9 cellular contexts compared by ENCODE assay signal in the genomic region with DNA sequence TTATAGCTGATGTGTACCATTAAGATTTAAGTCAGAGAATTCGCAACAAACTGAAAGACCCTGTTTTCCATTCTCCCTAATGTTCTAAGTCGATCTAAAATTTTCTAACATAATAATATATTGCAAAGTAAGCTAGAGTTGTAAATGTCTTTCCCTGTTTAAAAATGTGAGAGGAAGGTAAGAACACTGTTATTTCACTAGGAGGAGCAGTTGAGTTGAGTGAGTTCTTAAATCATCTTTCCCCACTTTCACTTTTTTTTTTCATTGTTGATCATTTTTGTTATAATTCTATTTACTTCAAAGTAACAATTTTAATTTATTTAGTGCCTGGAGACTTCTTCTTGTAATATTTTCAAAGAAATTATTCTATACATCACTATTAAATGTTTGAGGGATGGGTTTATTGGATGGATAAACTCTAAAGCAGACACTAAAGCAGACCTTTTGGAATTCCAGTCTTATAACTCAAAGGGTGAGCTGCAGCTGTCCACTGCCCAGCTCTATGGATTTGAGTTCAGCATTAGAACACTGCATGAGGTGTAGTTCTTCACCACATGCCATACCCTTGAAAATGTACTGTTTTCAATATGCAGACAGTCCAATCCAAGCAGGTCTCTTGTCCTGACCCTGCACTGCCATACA.
DNase-seq lines count a peak whose midpoint lies in the region; ATAC-seq and TF ChIP-seq lines count a peak whose summit lies in the region.
"Had no signal": no experiment of that assay in that cellular context is flagged by ENCODE, and none has a peak within 500 bp of the region (broad histone marks: within the 10 kb centered on the region; RNA-seq: fewer than 3 reads in every experiment).

No MANE protein-coding gene starts in this region.

- intact Hi-C loops in activated B cell treated with CpG ODN at 0.5 μM for 24 hours (cut with micrococcal nuclease), result loop anchor here (1.0 to 10.0 kb wide), 2 partner anchors 342 to 701 kb away; no protein-coding TSS in a partner anchor

- H3K36me3 Mint-ChIP-seq in activated B cell treated with CpG ODN at 0.5 μM for 24 hours (ENCODE audit: low read depth), result peaks cover 27% of the 10 kb centered on the region

- peak overlapping the region; percentile 78; the same call in 1 of the 2 replicates for H3K27ac ChIP-seq in Karpas-422 (ENCODE audit: low read length)
- H3K27ac ChIP-seq: BLaER1 had no signal

- H3K4me1 ChIP-seq in Karpas-422 (ENCODE audit: low read length), result peaks cover 57% of the 10 kb centered on the region

- peak; percentile 31 for DNase-seq in DMS79 treated with DMSO at 0.1 percent for 48 hours (lab: John Stamatoyannopoulos, UW)
- no peak for DNase-seq in DMS79 (lab: John Stamatoyannopoulos, UW)
- peak; percentile 70 for DNase-seq in Karpas-422
- no peak for DNase-seq in activated B cell treated with CpG ODN at 0.5 μM for 24 hours
- DNase-seq in left lobe of liver (ENCODE audit: low spot score), result no peak
- DNase-seq in T1000 (lab: John Stamatoyannopoulos, UW), result no peak

- H3K4me3 ChIP-seq in Karpas-422 (ENCODE audit: low read length), result no peak overlapping the region
- H3K4me3 ChIP-seq: BLaER1 had no signal

- ATAC-seq in activated B cell treated with CpG ODN at 0.5 μM for 24 hours (ENCODE audit: low read depth), result no peak
- ATAC-seq in left lobe of liver, result peak; percentile 44
- ATAC-seq in HG03457 (IDR thresholded peaks at IDR 0.05; ENCODE audit: unreplicated experiment), result no peak
- ATAC-seq in GM21619 (IDR thresholded peaks at IDR 0.05; ENCODE audit: unreplicated experiment), result no peak

- POLR2A ChIA-PET in activated B cell treated with CpG ODN at 0.5 μM for 24 hours (lab: Charles Lee), result no interaction called here

- no peak for TF ChIP-seq CTCF in activated B cell treated with CpG ODN at 0.5 μM for 24 hours (IDR thresholded peaks at IDR 0.05)

- no peaks in the 10 kb centered on the region for H4K20me1 ChIP-seq in Karpas-422 (ENCODE audit: insufficient read depth, low read depth, low read length)
- H4K20me1 ChIP-seq: BLaER1 had no signal

- peaks cover 16% of the 10 kb centered on the region for H3K4me1 Mint-ChIP-seq in activated B cell treated with CpG ODN at 0.5 μM for 24 hours

- peak overlapping the region; percentile 46 for H3K27ac Mint-ChIP-seq in activated B cell treated with CpG ODN at 0.5 μM for 24 hours

- no peak overlapping the region for H3K4me3 Mint-ChIP-seq in activated B cell treated with CpG ODN at 0.5 μM for 24 hours

- no peaks in the 10 kb centered on the region for H3K36me3 ChIP-seq in Karpas-422 (ENCODE audit: insufficient read depth, low read length)

- no peaks in the 10 kb centered on the region for H3K9me2 ChIP-seq in Karpas-422 (replicated peaks; ENCODE audit: insufficient read depth, low read length)

- no peaks in the 10 kb centered on the region for H3K27me3 Mint-ChIP-seq in activated B cell treated with CpG ODN at 0.5 μM for 24 hours

- H3K9ac ChIP-seq in Karpas-422 (ENCODE audit: low read length), result no peak overlapping the region
- H3K9ac ChIP-seq: BLaER1 had no signal

- no peak overlapping the region for H3K4me2 ChIP-seq in Karpas-422 (ENCODE audit: low read depth, low read length, poor library complexity, severe bottlenecking)

- H3K9me3 Mint-ChIP-seq in activated B cell treated with CpG ODN at 0.5 μM for 24 hours, result no peaks in the 10 kb centered on the region

- CTCF ChIA-PET in activated B cell treated with CpG ODN at 0.5 μM for 24 hours (lab: Charles Lee), result interaction anchor here (0.6 to 0.9 kb wide), 5 partner anchors 18 to 368 kb away, joined by 3 to 4 read pairs (median 3); no protein-coding TSS in a partner anchor

- no peaks in the 10 kb centered on the region for H3K9me3 ChIP-seq in Karpas-422 (ENCODE audit: low read length)
- H3K9me3 ChIP-seq: BLaER1 had no signal

- H2AFZ ChIP-seq in Karpas-422 (ENCODE audit: low read length), result no peak overlapping the region

- no peaks in the 10 kb centered on the region for H3K27me3 ChIP-seq in Karpas-422 (ENCODE audit: low read length)
- H3K27me3 ChIP-seq: BLaER1 had no signal

- peaks cover 5% of the 10 kb centered on the region; the same call in 1 of the 2 replicates for H3K79me2 ChIP-seq in Karpas-422 (ENCODE audit: low read length)

Comparison
In these comparisons a context has a peak if more than half of its experiments do, and no peak if none do; other contexts are left out.
1. DNase-seq: peak in DMS79 treated with DMSO at 0.1 percent for 48 hours (single experiment) and Karpas-422 (single experiment); none in DMS79 (single experiment), activated B cell treated with CpG ODN at 0.5 μM for 24 hours (single experiment), left lobe of liver (single experiment) and T1000 (single experiment).